8 cellular contexts compared by ENCODE assay signal in the genomic region with DNA sequence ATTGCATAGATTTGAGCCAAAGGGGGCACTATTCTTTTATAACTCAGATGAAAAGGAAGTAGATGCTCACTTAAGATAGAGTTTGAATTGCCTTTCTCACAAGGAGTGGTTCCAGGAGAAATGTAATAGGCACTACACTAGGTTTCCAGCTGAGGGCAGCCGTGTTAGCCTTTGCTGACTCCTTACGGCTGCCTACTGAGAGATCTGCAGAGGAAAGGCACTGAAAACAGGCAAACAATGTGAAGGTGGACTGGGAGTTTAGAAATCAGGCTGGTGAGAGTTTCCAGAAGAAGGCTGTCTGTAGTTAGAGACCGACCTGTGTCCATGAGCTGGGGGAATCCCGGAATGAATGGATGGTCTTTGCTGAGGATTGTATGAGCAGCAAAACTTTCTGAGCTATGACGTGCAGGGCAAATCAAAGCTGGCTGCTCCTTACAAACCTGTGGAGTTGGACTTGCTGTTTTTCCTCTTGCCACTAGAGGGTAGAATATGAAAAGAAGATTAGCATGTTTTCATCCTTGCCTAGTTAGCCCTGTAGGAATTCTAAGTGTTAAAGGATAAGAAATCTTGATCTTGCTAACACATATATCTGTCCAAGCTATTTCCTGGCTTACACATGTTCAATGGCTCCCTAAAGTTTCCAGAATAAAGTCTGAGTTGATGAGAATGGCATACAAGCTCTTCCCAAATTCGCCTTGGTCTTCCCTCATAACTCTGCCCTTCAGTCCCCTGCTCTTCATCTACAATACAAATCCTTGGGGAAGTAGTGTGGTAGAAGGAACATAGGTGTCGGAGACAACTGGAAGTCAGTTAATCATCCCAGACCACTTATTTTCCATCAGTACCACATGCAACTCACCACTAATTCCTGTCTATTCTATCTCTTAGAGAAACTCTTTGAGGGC. TPM values are rescaled to one million over a fixed set of nuclear protein-coding genes. Genes with fewer than 3 reads are reported as not detected.
DNase-seq lines count a peak whose midpoint lies in the region; ATAC-seq and TF ChIP-seq lines count a peak whose summit lies in the region.

No MANE protein-coding gene starts in this region.

- H3K4me1 Mint-ChIP-seq in activated T-helper 1 cell treated with anti-CD3 and anti-CD28 coated beads, Interleukin-12 subunit alpha, Interleukin-12 subunit beta, Interleukin-2, Interleukin-4 antibody, amounts not matched to agents 30 ng/mL and 10 ng/mL and 1 ng/mL, durations not matched to agents 14 hours and 24 hours and 36 hours (ENCODE audit: low read depth), result no peaks in the 10 kb centered on the region
- no peaks in the 10 kb centered on the region for H3K4me1 Mint-ChIP-seq in natural killer cell

- H3K9me2 ChIP-seq in Karpas-422 (replicated peaks; ENCODE audit: insufficient read depth, low read length), result no peaks in the 10 kb centered on the region

- peak overlapping the region; percentile 87 for H2AFZ ChIP-seq in Karpas-422 (ENCODE audit: low read length)

- no peaks in the 10 kb centered on the region for H3K36me3 ChIP-seq in Karpas-422 (ENCODE audit: insufficient read depth, low read length)
- H3K36me3 ChIP-seq in testis (ENCODE audit: low read depth, missing control alignments), result no peaks in the 10 kb centered on the region

- DNase-seq in Karpas-422 (peak; percentile 89), RKO (ENCODE audit: low spot score) (peak; percentile 89), fibroblast of peridontal ligament (ENCODE audit: extremely low read depth) (peak; percentile 91), natural killer cell (peak; percentile 17), testis (peak; percentile 84)
- peak; percentile 30 for DNase-seq in activated T-helper 1 cell treated with anti-CD3 and anti-CD28 coated beads, Interleukin-12 subunit alpha, Interleukin-12 subunit beta, Interleukin-2, Interleukin-4 antibody, amounts not matched to agents 30 ng/mL and 10 ng/mL and 1 ng/mL, durations not matched to agents 14 hours and 24 hours and 36 hours (ENCODE audit: low spot score)

- H3K9ac ChIP-seq in Karpas-422 (ENCODE audit: low read length), result peak overlapping the region; percentile 32; the same call in 1 of the 2 replicates

- H4K20me1 ChIP-seq in Karpas-422 (ENCODE audit: insufficient read depth, low read depth, low read length), result no peaks in the 10 kb centered on the region

- H3K27me3 ChIP-seq in Karpas-422 (ENCODE audit: low read length) (no peaks in the 10 kb centered on the region), testis (no peaks in the 10 kb centered on the region)

- H3K9me3 Mint-ChIP-seq in activated T-helper 1 cell treated with anti-CD3 and anti-CD28 coated beads, Interleukin-12 subunit alpha, Interleukin-12 subunit beta, Interleukin-2, Interleukin-4 antibody, amounts not matched to agents 30 ng/mL and 10 ng/mL and 1 ng/mL, durations not matched to agents 14 hours and 24 hours and 36 hours, result no peaks in the 10 kb centered on the region
- no peaks in the 10 kb centered on the region for H3K9me3 Mint-ChIP-seq in natural killer cell

- H3K27ac ChIP-seq in Karpas-422 (ENCODE audit: low read length) (no peak overlapping the region), testis (no peak overlapping the region)

- H3K27ac Mint-ChIP-seq in activated T-helper 1 cell treated with anti-CD3 and anti-CD28 coated beads, Interleukin-12 subunit alpha, Interleukin-12 subunit beta, Interleukin-2, Interleukin-4 antibody, amounts not matched to agents 30 ng/mL and 10 ng/mL and 1 ng/mL, durations not matched to agents 14 hours and 24 hours and 36 hours, result no peak overlapping the region
- no peak overlapping the region for H3K27ac Mint-ChIP-seq in natural killer cell

- 34% methylated on average over 7 of the region's 7 CpGs for whole genome bisulfite sequencing in testis, 2 donors

- H3K27me3 Mint-ChIP-seq in activated T-helper 1 cell treated with anti-CD3 and anti-CD28 coated beads, Interleukin-12 subunit alpha, Interleukin-12 subunit beta, Interleukin-2, Interleukin-4 antibody, amounts not matched to agents 30 ng/mL and 10 ng/mL and 1 ng/mL, durations not matched to agents 14 hours and 24 hours and 36 hours (ENCODE audit: insufficient read depth), result peaks cover 5% of the 10 kb centered on the region
- H3K27me3 Mint-ChIP-seq in natural killer cell (ENCODE audit: low read depth in 2 of 2), result peaks cover 0 to 1% of the 10 kb centered on the region in 2 donors

- intact Hi-C loops in activated T-helper 1 cell treated with anti-CD3 and anti-CD28 coated beads, Interleukin-12 subunit alpha, Interleukin-12 subunit beta, Interleukin-2, Interleukin-4 antibody, amounts not matched to agents 30 ng/mL and 10 ng/mL and 1 ng/mL, durations not matched to agents 14 hours and 24 hours and 36 hours (cut with micrococcal nuclease), result loop anchor here (1.0 kb wide), 2 partner anchors 167 to 196 kb away; no protein-coding TSS in a partner anchor
- intact Hi-C loops in natural killer cell (cut with micrococcal nuclease) (loop anchor here (1.0 kb wide), 1 partner anchor 167 kb away; no protein-coding TSS in a partner anchor), testis (cut with DNase I; ENCODE audit: low total_unique reads) (loop anchor here (5.0 kb wide), 1 partner anchor 167 kb away; no protein-coding TSS in a partner anchor)

- H3K9me3 ChIP-seq in Karpas-422 (ENCODE audit: low read length) (no peaks in the 10 kb centered on the region), testis (no peaks in the 10 kb centered on the region)

- ATAC-seq in natural killer cell, result peak; percentile 85 to 93 (median 91)
- no peak for ATAC-seq in GM18519 (IDR thresholded peaks at IDR 0.05; ENCODE audit: low FRiP score, unreplicated experiment)

- H3K4me1 ChIP-seq in Karpas-422 (ENCODE audit: low read length) (peaks cover 12% of the 10 kb centered on the region), testis (no peaks in the 10 kb centered on the region)

- peak overlapping the region; percentile 31; the same call in 1 of the 2 replicates for H3K4me3 ChIP-seq in Karpas-422 (ENCODE audit: low read length)
- H3K4me3 ChIP-seq in testis, result no peak overlapping the region

- H3K79me2 ChIP-seq in Karpas-422 (ENCODE audit: low read length), result no peaks in the 10 kb centered on the region

- peak overlapping the region; percentile 63 for H3K4me2 ChIP-seq in Karpas-422 (ENCODE audit: low read depth, low read length, poor library complexity, severe bottlenecking)

- H3K4me3 Mint-ChIP-seq in activated T-helper 1 cell treated with anti-CD3 and anti-CD28 coated beads, Interleukin-12 subunit alpha, Interleukin-12 subunit beta, Interleukin-2, Interleukin-4 antibody, amounts not matched to agents 30 ng/mL and 10 ng/mL and 1 ng/mL, durations not matched to agents 14 hours and 24 hours and 36 hours, result no peak overlapping the region
- no peak overlapping the region for H3K4me3 Mint-ChIP-seq in natural killer cell

- peak; percentile 80 for TF ChIP-seq CTCF in GM12873 (IDR thresholded peaks at IDR 0.05; ENCODE audit: insufficient read depth, low read depth, low read length, missing control alignments)
- peak; percentile 81 for TF ChIP-seq CTCF in natural killer cell (IDR thresholded peaks at IDR 0.05)
- peak; percentile 78 to 92 (median 85) for TF ChIP-seq CTCF in testis (IDR thresholded peaks at IDR 0.05)

- no peaks in the 10 kb centered on the region for H3K36me3 Mint-ChIP-seq in activated T-helper 1 cell treated with anti-CD3 and anti-CD28 coated beads, Interleukin-12 subunit alpha, Interleukin-12 subunit beta, Interleukin-2, Interleukin-4 antibody, amounts not matched to agents 30 ng/mL and 10 ng/mL and 1 ng/mL, durations not matched to agents 14 hours and 24 hours and 36 hours (ENCODE audit: low read depth)
- no peaks in the 10 kb centered on the region for H3K36me3 Mint-ChIP-seq in natural killer cell

- no peak for TF ChIP-seq POLR2A in testis (IDR thresholded peaks at IDR 0.05)

RNA-seq across cellular contexts. Expression of a gene that starts 20.1 kb away (rescaled TPM):
- total RNA-seq in Karpas-422 (2014; rRNA removed; shearing (Covaris generic); ENCODE audit: low replicate concordance), result 39.6 and 47.5 TPM in 2 replicates
- 45.9 and 46.9 TPM in 2 replicates for total RNA-seq in activated T-helper 1 cell treated with anti-CD3 and anti-CD28 coated beads, Interleukin-12 subunit alpha, Interleukin-12 subunit beta, Interleukin-2, Interleukin-4 antibody, amounts not matched to agents 30 ng/mL and 10 ng/mL and 1 ng/mL, durations not matched to agents 14 hours and 24 hours and 36 hours
- 10 to 100 TPM; 55.4 to 76.9 (median 70.0) TPM for total RNA-seq in natural killer cell
- 100 to 1,000 TPM; 101 to 107 TPM for total RNA-seq in testis
- polyA plus RNA-seq in testis (ENCODE audit: insufficient read depth, low read depth, low replicate concordance), result 28.4 TPM

Comparison
In these comparisons a context has a peak if more than half of its experiments do, and no peak if none do; other contexts are left out.
1. DNase-seq: peak in every context shown above with its lines; median percentile 91 in fibroblast of peridontal ligament; 89 in Karpas-422; 89 in RKO; 84 in testis; 30 in activated T-helper 1 cell treated with anti-CD3 and anti-CD28 coated beads, Interleukin-12 subunit alpha, Interleukin-12 subunit beta, Interleukin-2, Interleukin-4 antibody, amounts not matched to agents 30 ng/mL and 10 ng/mL and 1 ng/mL, durations not matched to agents 14 hours and 24 hours and 36 hours; 17 in natural killer cell.